In the genomic region with DNA sequence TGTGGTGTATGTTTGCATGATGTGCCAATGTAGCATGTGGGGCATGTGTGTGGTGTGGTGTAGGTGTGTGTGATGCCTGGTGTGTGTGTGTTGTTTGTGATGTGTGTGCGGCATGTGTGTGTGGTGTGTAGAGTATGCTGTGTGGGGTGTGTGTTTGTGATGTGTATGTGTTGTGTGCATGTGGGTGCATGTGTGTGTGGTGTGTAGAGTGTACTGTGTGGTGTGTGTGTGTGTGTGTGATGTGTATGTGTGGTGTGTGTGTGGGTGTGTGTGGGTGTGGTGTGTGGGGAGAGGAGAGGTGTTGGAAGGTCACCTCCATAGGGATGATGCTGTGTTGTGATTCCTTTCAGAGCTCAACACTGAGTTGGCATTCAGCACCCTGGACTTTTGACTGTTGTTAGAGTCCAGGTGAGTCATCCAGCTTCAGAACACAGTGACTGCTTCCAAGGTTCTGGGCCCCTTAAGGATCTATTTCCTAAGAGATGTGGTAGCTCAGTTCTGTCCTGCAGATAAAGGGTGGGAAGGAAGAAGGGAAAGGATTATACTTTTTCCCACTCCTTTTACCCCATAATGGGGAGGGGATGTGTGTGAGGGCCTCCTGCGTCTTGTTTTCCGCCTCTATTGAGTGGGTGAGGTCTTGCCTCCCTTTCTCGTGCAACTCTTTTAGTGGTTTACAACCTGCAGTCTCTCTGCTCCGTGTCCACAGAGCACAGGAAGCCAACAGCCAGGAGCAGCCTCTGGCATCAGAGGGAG, we compare ENCODE assay signal across 14 cellular contexts. TPM values are rescaled to one million over a fixed set of nuclear protein-coding genes. Genes with fewer than 3 reads are reported as not detected.
DNase-seq lines count a peak whose midpoint lies in the region; ATAC-seq and TF ChIP-seq lines count a peak whose summit lies in the region.
"Had no signal": no experiment of that assay in that cellular context is flagged by ENCODE, and none has a peak within 500 bp of the region (broad histone marks: within the 10 kb centered on the region; RNA-seq: fewer than 3 reads in every experiment).

No MANE protein-coding gene starts in this region.

- H3K4me1 ChIP-seq in upper lobe of left lung (peaks cover 0 to 5% (median 0%) of the 10 kb centered on the region in 4 donors), vagina (no peaks in the 10 kb centered on the region)

- peaks cover 11% of the 10 kb centered on the region for H3K27me3 Mint-ChIP-seq in activated CD8-positive, alpha-beta memory T cell treated with anti-CD3 and anti-CD28 coated beads, Interleukin-2, amount 10 ng/mL, durations not matched to agents 7 days and 5 days
- H3K27me3 Mint-ChIP-seq: T-cell had no signal

- intact Hi-C loops in vagina (cut with DNase I): no loop called here

- H3K27ac ChIP-seq in upper lobe of left lung: no peak overlapping the region
- H3K27ac ChIP-seq in vagina: no peak overlapping the region

- CTCF ChIA-PET in activated CD8-positive, alpha-beta memory T cell treated with anti-CD3 and anti-CD28 coated beads, Interleukin-2, amount 10 ng/mL, durations not matched to agents 7 days and 5 days (lab: Charles Lee): no interaction called here

- in situ Hi-C loops in GM13977 (cut with MboI; ENCODE audit: low pct_unique_long_range_greater_than_20kb, low sequenced_read_pairs, unreplicated experiment): no loop called here

- peak; percentile 58 for ATAC-seq in activated CD8-positive, alpha-beta memory T cell treated with anti-CD3 and anti-CD28 coated beads, Interleukin-2, amount 10 ng/mL, durations not matched to agents 7 days and 5 days
- peak; percentile 4 to 31 for ATAC-seq in upper lobe of left lung (ENCODE audit: low FRiP score in 2 of 2)
- ATAC-seq in GM18858 (IDR thresholded peaks at IDR 0.05; ENCODE audit: unreplicated experiment): no peak
- ATAC-seq: naive thymus-derived CD8-positive, alpha-beta T cell; T-cell had no signal

- TF ChIP-seq EP300 in upper lobe of left lung (IDR thresholded peaks at IDR 0.05): no peak

- TF ChIP-seq CTCF in upper lobe of left lung (IDR thresholded peaks at IDR 0.05) (no peak), GM13977 (IDR thresholded peaks at IDR 0.05; ENCODE audit: extremely low read depth, insufficient read depth, missing control alignments) (no peak), vagina (IDR thresholded peaks at IDR 0.05) (no peak)

- H3K27me3 ChIP-seq in upper lobe of left lung (no peaks in the 10 kb centered on the region), vagina (no peaks in the 10 kb centered on the region)

- 81 to 86% methylated on average over 5 of the region's 5 CpGs for WGBS in upper lobe of left lung, 2 donors

- no peaks in the 10 kb centered on the region for H3K36me3 ChIP-seq in upper lobe of left lung
- H3K36me3 ChIP-seq in vagina: no peaks in the 10 kb centered on the region

- H3K4me3 Mint-ChIP-seq in activated CD8-positive, alpha-beta memory T cell treated with anti-CD3 and anti-CD28 coated beads, Interleukin-2, amount 10 ng/mL, durations not matched to agents 7 days and 5 days: no peak overlapping the region
- H3K4me3 Mint-ChIP-seq: activated naive CD8-positive, alpha-beta T cell treated with anti-CD3 and anti-CD28 coated beads, Interleukin-2, amount 10 ng/mL, durations not matched to agents 7 days and 5 days; endodermal cell; naive thymus-derived CD8-positive, alpha-beta T cell; T-cell had no signal

- no peak for DNase-seq in activated CD8-positive, alpha-beta memory T cell treated with anti-CD3 and anti-CD28 coated beads, Interleukin-2, amount 10 ng/mL, durations not matched to agents 7 days and 5 days
- DNase-seq in activated CD8-positive, alpha-beta memory T cell treated with anti-CD3 and anti-CD28 coated beads for 24 hours: no peak
- DNase-seq in RKO (ENCODE audit: low spot score): peak; percentile 49
- DNase-seq in glomerular visceral epithelial cell (ENCODE audit: extremely low spot score): peak; percentile 8
- DNase-seq in upper lobe of left lung: peak in 1 of 2 donors; percentile 39
- no peak for DNase-seq in GM13977 (ENCODE audit: low spot score)
- DNase-seq in vagina (ENCODE audit: extremely low spot score in 2 of 2): no peak
- DNase-seq: activated naive CD8-positive, alpha-beta T cell treated with anti-CD3 and anti-CD28 coated beads, Interleukin-2, amount 10 ng/mL, durations not matched to agents 7 days and 5 days; GOT3; naive thymus-derived CD8-positive, alpha-beta T cell; NCI-H748 treated with DMSO at 0.1 percent for 48 hours; T-cell had no signal

- no peak overlapping the region for H3K27ac Mint-ChIP-seq in activated CD8-positive, alpha-beta memory T cell treated with anti-CD3 and anti-CD28 coated beads, Interleukin-2, amount 10 ng/mL, durations not matched to agents 7 days and 5 days
- H3K27ac Mint-ChIP-seq: activated naive CD8-positive, alpha-beta T cell treated with anti-CD3 and anti-CD28 coated beads, Interleukin-2, amount 10 ng/mL, durations not matched to agents 7 days and 5 days; endodermal cell; T-cell had no signal

- no peaks in the 10 kb centered on the region for H3K9me3 Mint-ChIP-seq in activated CD8-positive, alpha-beta memory T cell treated with anti-CD3 and anti-CD28 coated beads, Interleukin-2, amount 10 ng/mL, durations not matched to agents 7 days and 5 days (ENCODE audit: low read depth)
- H3K9me3 Mint-ChIP-seq: activated naive CD8-positive, alpha-beta T cell treated with anti-CD3 and anti-CD28 coated beads, Interleukin-2, amount 10 ng/mL, durations not matched to agents 7 days and 5 days; endodermal cell; naive thymus-derived CD8-positive, alpha-beta T cell; T-cell had no signal

- H3K4me1 Mint-ChIP-seq in activated CD8-positive, alpha-beta memory T cell treated with anti-CD3 and anti-CD28 coated beads, Interleukin-2, amount 10 ng/mL, durations not matched to agents 7 days and 5 days: peaks cover 8% of the 10 kb centered on the region
- H3K4me1 Mint-ChIP-seq: T-cell had no signal

- H3K4me3 ChIP-seq in upper lobe of left lung (no peak overlapping the region), vagina (no peak overlapping the region)

- H3K9me3 ChIP-seq in upper lobe of left lung: no peaks in the 10 kb centered on the region
- no peaks in the 10 kb centered on the region for H3K9me3 ChIP-seq in vagina

- TF ChIP-seq POLR2A in upper lobe of left lung (IDR thresholded peaks at IDR 0.05): no peak
- TF ChIP-seq POLR2A in vagina (IDR thresholded peaks at IDR 0.05): no peak

- H3K36me3 Mint-ChIP-seq in activated CD8-positive, alpha-beta memory T cell treated with anti-CD3 and anti-CD28 coated beads, Interleukin-2, amount 10 ng/mL, durations not matched to agents 7 days and 5 days: no peaks in the 10 kb centered on the region
- H3K36me3 Mint-ChIP-seq: activated naive CD8-positive, alpha-beta T cell treated with anti-CD3 and anti-CD28 coated beads, Interleukin-2, amount 10 ng/mL, durations not matched to agents 7 days and 5 days; naive thymus-derived CD8-positive, alpha-beta T cell; T-cell had no signal

RNA-seq across cellular contexts. Expression of a gene that starts 47.6 kb away (rescaled TPM):
- total RNA-seq in activated CD8-positive, alpha-beta memory T cell treated with anti-CD3 and anti-CD28 coated beads, Interleukin-2, amount 10 ng/mL, durations not matched to agents 7 days and 5 days: 1 to 10 TPM in 1 of 2 experiments, under 1 TPM in 1; 0.61 to 4.5 TPM
- total RNA-seq in upper lobe of left lung (10 to 100 TPM; 11.0 to 44.9 (median 18.7) TPM), vagina (10.8 TPM)

Comparison
In these comparisons a context has a peak if more than half of its experiments do, and no peak if none do; other contexts are left out.
1. DNase-seq: peak in RKO (single experiment) and glomerular visceral epithelial cell (single experiment); none in activated CD8-positive, alpha-beta memory T cell treated with anti-CD3 and anti-CD28 coated beads, Interleukin-2, amount 10 ng/mL, durations not matched to agents 7 days and 5 days (single experiment), activated CD8-positive, alpha-beta memory T cell treated with anti-CD3 and anti-CD28 coated beads for 24 hours (single experiment), GM13977 (single experiment) and vagina (0 of 2).